In the genomic region with DNA sequence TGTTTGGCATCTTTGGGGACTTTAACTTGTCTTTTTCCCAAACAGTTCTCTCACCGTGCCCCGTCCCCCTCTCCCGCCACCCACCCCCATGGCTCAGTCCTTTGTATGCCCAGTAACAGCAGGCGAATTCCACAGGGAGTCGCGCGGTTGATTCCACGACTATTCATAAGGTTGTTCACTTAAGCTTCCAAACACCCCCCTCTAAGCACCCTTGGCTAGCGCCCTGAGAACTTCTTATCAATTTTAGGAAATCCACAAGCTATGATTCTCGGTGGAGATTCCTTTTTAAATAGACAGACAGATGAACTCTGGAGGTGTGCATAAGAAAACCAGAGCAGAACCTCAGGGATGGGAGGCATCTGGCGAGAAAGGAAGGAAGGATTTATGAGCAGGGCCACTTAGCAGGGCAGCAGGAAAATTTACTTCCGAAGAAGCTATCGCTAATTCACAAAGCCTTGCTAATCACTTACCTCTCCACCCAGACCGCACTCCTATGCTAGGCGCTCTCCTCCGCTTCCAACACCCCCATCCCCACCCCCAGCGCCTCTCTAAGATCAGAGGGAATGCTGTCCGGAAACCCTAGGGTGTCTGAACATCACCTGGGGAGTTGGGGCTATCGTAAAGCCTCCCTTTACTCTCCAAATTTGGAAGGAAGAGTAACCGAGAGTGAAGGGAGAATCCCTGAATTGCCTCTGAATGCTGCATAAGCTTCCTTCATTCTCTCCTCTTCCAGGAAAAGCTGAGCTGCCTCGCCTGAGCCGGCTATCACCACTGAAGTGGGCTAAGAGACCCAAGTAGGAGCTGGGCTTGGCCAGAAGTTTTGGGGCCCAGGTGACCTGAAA, we compare ENCODE assay signal across 9 cellular contexts.
DNase-seq lines count a peak whose midpoint lies in the region; ATAC-seq and TF ChIP-seq lines count a peak whose summit lies in the region.
"Had no signal": no experiment of that assay in that cellular context is flagged by ENCODE, and none has a peak within 500 bp of the region (broad histone marks: within the 10 kb centered on the region; RNA-seq: fewer than 3 reads in every experiment).

No MANE protein-coding gene starts in this region.

- no peak overlapping the region for H3K4me3 ChIP-seq in HL-60 (replicated peaks; ENCODE audit: insufficient read depth, low read length)
- peak overlapping the region; percentile 64 for H3K4me3 ChIP-seq in astrocyte of the spinal cord (ENCODE audit: low read depth, low read length)
- H3K4me3 ChIP-seq in iPS-20b (ENCODE audit: low read length), result peak overlapping the region; percentile 71
- H3K4me3 ChIP-seq in skeletal muscle cell (ENCODE audit: low read depth, low read length), result peak overlapping the region; percentile 59

- H3K27ac ChIP-seq in HL-60 (replicated peaks), result peak overlapping the region; percentile 81
- no peak overlapping the region for H3K27ac ChIP-seq in iPS-20b (ENCODE audit: low read length)

- ATAC-seq in HG03432 (IDR thresholded peaks at IDR 0.05; ENCODE audit: unreplicated experiment) (no peak), HG02759 (IDR thresholded peaks at IDR 0.05; ENCODE audit: unreplicated experiment) (no peak)

- H3K4me1 ChIP-seq in iPS-20b (ENCODE audit: insufficient read depth, low read length), result peaks cover 6% of the 10 kb centered on the region; the same call in 1 of the 2 replicates

- H3K9ac ChIP-seq in iPS-20b (ENCODE audit: low read depth, low read length), result peak overlapping the region; percentile 47; the same call in 1 of the 2 replicates

- H3K36me3 ChIP-seq in iPS-20b (ENCODE audit: insufficient read depth, low read depth, low read length), result no peaks in the 10 kb centered on the region

- in situ Hi-C loops in astrocyte of the spinal cord (cut with HindIII; ENCODE audit: low sequenced_read_pairs), result no loop called here

- no peak for DNase-seq in HL-60 (ENCODE audit: low read depth in 1 of 2, low spot score in 1 of 2)
- no peak for DNase-seq in astrocyte of the spinal cord (ENCODE audit: low read depth, low spot score)
- no peak for DNase-seq in skeletal muscle cell (ENCODE audit: low read depth)
- no peak for DNase-seq in AG08396 (ENCODE audit: low spot score)
- DNase-seq in Kasumi-1 (lab: John Stamatoyannopoulos, UW), result no peak
- DNase-seq: stimulated activated CD4-positive, alpha-beta T cell treated with anti-CD3 and anti-CD28 coated beads, Interleukin-1b, Interleukin-23, amount 100 ng/mL, for 48 hours had no signal

- no peak for TF ChIP-seq CTCF in HL-60 (IDR thresholded peaks at IDR 0.05; ENCODE audit: insufficient read depth, low read length)
- no peak for TF ChIP-seq CTCF in astrocyte of the spinal cord (IDR thresholded peaks at IDR 0.05; ENCODE audit: low read depth, low read length)

- H3K27me3 ChIP-seq in HL-60 (ENCODE audit: insufficient read depth, poor library complexity, severe bottlenecking), result no peaks in the 10 kb centered on the region
- peaks cover 70% of the 10 kb centered on the region for H3K27me3 ChIP-seq in iPS-20b (ENCODE audit: insufficient read depth, low read length)

- no peaks in the 10 kb centered on the region for H3K9me3 ChIP-seq in iPS-20b (ENCODE audit: insufficient read depth, low read depth, low read length)
